In genomic region chr5:56356876-56357160, GRCh38 we compare ENCODE assay signal across 14 cellular contexts.
DNase-seq lines count a peak whose midpoint lies in the region; ATAC-seq and TF ChIP-seq lines count a peak whose summit lies in the region.
"Had no signal": no experiment of that assay in that cellular context is flagged by ENCODE, and none has a peak within 500 bp of the region (broad histone marks: within the 10 kb centered on the region; RNA-seq: fewer than 3 reads in every experiment).

No MANE protein-coding gene starts in this region.

- H3K36me3 ChIP-seq in mesenchymal stem cell (ENCODE audit: control insufficient read depth in 1 of 2, insufficient read depth in 2 of 2, low read depth in 1 of 2, low read length in 2 of 2), result no peaks in the 10 kb centered on the region
- no peaks in the 10 kb centered on the region for H3K36me3 ChIP-seq in thyroid gland

- no peak for TF ChIP-seq CTCF in Calu3 (IDR thresholded peaks at IDR 0.05; ENCODE audit: unreplicated experiment)
- no peak for TF ChIP-seq CTCF in thyroid gland (IDR thresholded peaks at IDR 0.05)

- H2BK120ac ChIP-seq in mesenchymal stem cell (ENCODE audit: low read depth, low read length), result no peak overlapping the region

- H3K27me3 ChIP-seq in mesenchymal stem cell (ENCODE audit: control insufficient read depth in 1 of 2, insufficient read depth in 1 of 2, low read length in 2 of 2) (no peaks in the 10 kb centered on the region), thyroid gland (no peaks in the 10 kb centered on the region)

- no peak overlapping the region for H3K9ac ChIP-seq in mesenchymal stem cell (ENCODE audit: low read length)
- H3K9ac ChIP-seq: GM23248 had no signal

- H3K18ac ChIP-seq in mesenchymal stem cell (ENCODE audit: low read depth in 1 of 2, low read length in 2 of 2), result no peak overlapping the region

- H3K79me1 ChIP-seq in mesenchymal stem cell (replicated peaks; ENCODE audit: low read length, poor library complexity, severe bottlenecking), result no peaks in the 10 kb centered on the region

- TF ChIP-seq POLR2A in thyroid gland (IDR thresholded peaks at IDR 0.05), result no peak

- no peak overlapping the region for H3K14ac ChIP-seq in mesenchymal stem cell (ENCODE audit: low read length in 2 of 2)

- no peak overlapping the region for H4K8ac ChIP-seq in mesenchymal stem cell (ENCODE audit: low read length)

- H2BK12ac ChIP-seq in mesenchymal stem cell (ENCODE audit: low read length in 2 of 2), result no peak overlapping the region

- CTCF ChIA-PET in Calu3 (lab: Charles Lee), result interaction anchor here (0.7 to 1.3 kb wide), 2 partner anchors 20 to 86 kb away, joined by 4 to 5 read pairs; no protein-coding TSS in a partner anchor

- ATAC-seq in GM18909 (IDR thresholded peaks at IDR 0.05; ENCODE audit: poor library complexity, unreplicated experiment) (no peak), GM21360 (IDR thresholded peaks at IDR 0.05; ENCODE audit: unreplicated experiment) (no peak)

- H2AFZ ChIP-seq in mesenchymal stem cell (ENCODE audit: low read depth, low read length), result no peak overlapping the region
- H2AFZ ChIP-seq: GM23248 had no signal

- H3K4ac ChIP-seq in mesenchymal stem cell (ENCODE audit: low read depth in 1 of 2, low read length in 2 of 2), result no peak overlapping the region

- H3K9me3 ChIP-seq in mesenchymal stem cell (ENCODE audit: control insufficient read depth, low read length) (no peaks in the 10 kb centered on the region), thyroid gland (no peaks in the 10 kb centered on the region)

- H3K27me3 Mint-ChIP-seq in Calu3 (ENCODE audit: unreplicated experiment), result no peaks in the 10 kb centered on the region

- no peak overlapping the region for H3K4me3 ChIP-seq in mesenchymal stem cell (ENCODE audit: insufficient read depth in 1 of 2, low read depth in 1 of 2, low read length in 2 of 2)
- H3K4me3 ChIP-seq in thyroid gland (replicated peaks in 1 of 3), result no peak overlapping the region
- H3K4me3 ChIP-seq: GM23248 had no signal

- no peak overlapping the region for H2BK15ac ChIP-seq in mesenchymal stem cell (ENCODE audit: low read depth, poor library complexity, severe bottlenecking)

- no peaks in the 10 kb centered on the region for H3K9me3 Mint-ChIP-seq in Calu3 (ENCODE audit: low read depth, unreplicated experiment)

- peak overlapping the region; percentile 13 for H3K4me3 Mint-ChIP-seq in Calu3 (ENCODE audit: low read depth, unreplicated experiment)
- H3K4me3 Mint-ChIP-seq: CD4-positive, CD25-positive, alpha-beta regulatory T cell had no signal

- no peak overlapping the region for H3K23ac ChIP-seq in mesenchymal stem cell (ENCODE audit: low read length in 2 of 2)

- DNase-seq in Calu3 (no peak), cerebellar cortex (ENCODE audit: low spot score) (peak; percentile 73), mesenchymal stem cell (no peak), thyroid gland (no peak), NCI-H128 (lab: John Stamatoyannopoulos, UW; ENCODE audit: unreplicated experiment) (no peak)
- DNase-seq: CD4-positive, CD25-positive, alpha-beta regulatory T cell; GM23248; HCEC 1CT; NCI-H2029; NCI-H510A treated with DMSO at 0.1 percent for 48 hours; NCI-H82 had no signal

- peak overlapping the region; percentile 97 for H3K27ac Mint-ChIP-seq in Calu3 (ENCODE audit: unreplicated experiment)

- BruUV-seq in Calu3 (replicated peaks; lab: Mats Ljungman, UMichigan), result no TSS peak

- H3K27ac ChIP-seq in mesenchymal stem cell (ENCODE audit: low read length, poor library complexity, severe bottlenecking) (peak overlapping the region; percentile 71), thyroid gland (peak overlapping the region; percentile 61 to 88 (median 85))
- H3K27ac ChIP-seq: GM23248, HL-60 had no signal

- H3K4me1 ChIP-seq in mesenchymal stem cell (ENCODE audit: control insufficient read depth, insufficient read depth, low read depth, low read length) (peaks cover 5% of the 10 kb centered on the region), thyroid gland (peaks cover 38 to 42% of the 10 kb centered on the region in 2 donors)

- peaks cover 18% of the 10 kb centered on the region for H3K36me3 Mint-ChIP-seq in Calu3 (ENCODE audit: insufficient read depth, unreplicated experiment)
- H3K36me3 Mint-ChIP-seq: CD4-positive, CD25-positive, alpha-beta regulatory T cell had no signal

- no peak overlapping the region for H2AK5ac ChIP-seq in mesenchymal stem cell (ENCODE audit: low read length, severe bottlenecking)

- H4K91ac ChIP-seq in mesenchymal stem cell (ENCODE audit: low read length), result no peak overlapping the region

- intact Hi-C loops in Calu3 (cut with micrococcal nuclease; ENCODE audit: unreplicated experiment), result loop anchor here (1.0 to 5.0 kb wide), 9 partner anchors 28 to 482 kb away; partner anchors contain the start of gene MAP3K1
- intact Hi-C loops in thyroid gland (cut with DNase I), result no loop called here

- H3K4me1 Mint-ChIP-seq in Calu3 (ENCODE audit: low read depth, unreplicated experiment), result peaks cover 64% of the 10 kb centered on the region

- no peak overlapping the region for H2BK5ac ChIP-seq in mesenchymal stem cell (ENCODE audit: low read depth, low read length, poor library complexity, severe bottlenecking)

- no peak overlapping the region for H3K4me2 ChIP-seq in mesenchymal stem cell (ENCODE audit: low read length, poor library complexity, severe bottlenecking)
